8 cellular contexts compared by ENCODE assay signal in genomic region chr1:96723372-96723771, GRCh38. TPM values are rescaled to one million over a fixed set of nuclear protein-coding genes. Genes with fewer than 3 reads are reported as not detected.
DNase-seq lines count a peak whose midpoint lies in the region; ATAC-seq and TF ChIP-seq lines count a peak whose summit lies in the region.

No MANE protein-coding gene starts in this region.

- in situ Hi-C loops in IMR-90 (cut with MboI; ENCODE audit: low sequenced_read_pairs) = no loop called here

- no peak overlapping the region for H4K91ac ChIP-seq in IMR-90 (ENCODE audit: insufficient read depth, low read depth, low read length)

- no peak overlapping the region for H2BK20ac ChIP-seq in IMR-90 (ENCODE audit: low read depth, low read length)

- dilution Hi-C loops in IMR-90 (cut with HindIII; ENCODE audit: low sequenced_read_pairs, unreplicated experiment) = no loop called here

- no TSS peak for BruUV-seq in IMR-90 (replicated peaks; lab: Mats Ljungman, UMichigan)

- DNase-seq in AG04449 (ENCODE audit: low read depth, low spot score) (no peak), IMR-90 (no peak), cardiac fibroblast (ENCODE audit: low read depth in 2 of 2) (peak in 1 of 2 donors; percentile 26), C1 segment of cervical spinal cord (lab: John Stamatoyannopoulos, UW) (no peak), HPDE6-E6E7 (ENCODE audit: extremely low spot score) (no peak), H4 (ENCODE audit: low spot score) (no peak)

- peaks cover 14% of the 10 kb centered on the region; the same call in 1 of the 2 replicates for H4K20me1 ChIP-seq in IMR-90 (ENCODE audit: insufficient read depth, low read length)

- H3K14ac ChIP-seq in IMR-90 (replicated peaks; ENCODE audit: low read depth, low read length) = no peak overlapping the region

- H3K79me1 ChIP-seq in IMR-90 (ENCODE audit: low read depth in 1 of 2, low read length in 2 of 2) = peaks cover 4 to 22% of the 10 kb centered on the region in 2 experiments; a peak in 3 of 4 replicates

- H3K4ac ChIP-seq in IMR-90 (ENCODE audit: low read depth, low read length) = no peak overlapping the region

- H2BK5ac ChIP-seq in IMR-90 (ENCODE audit: low read depth, low read length, poor library complexity, severe bottlenecking) = no peak overlapping the region

- H3K9me3 ChIP-seq in IMR-90 (ENCODE audit: control insufficient read depth, insufficient read depth, low read length) (no peaks in the 10 kb centered on the region), muscle layer of duodenum (ENCODE audit: control insufficient read depth in 1 of 2, low read length in 2 of 2) (no peaks in the 10 kb centered on the region)

- TF ChIP-seq RAD21 in IMR-90 (IDR thresholded peaks at IDR 0.05; ENCODE audit: low read length) = no peak

- H2BK120ac ChIP-seq in IMR-90 (ENCODE audit: low read depth, low read length) = no peak overlapping the region

- H3K27me3 ChIP-seq in IMR-90 (ENCODE audit: control insufficient read depth, insufficient read depth, low read length) (no peaks in the 10 kb centered on the region), muscle layer of duodenum (ENCODE audit: low read depth, low read length) (no peaks in the 10 kb centered on the region)

- H2AFZ ChIP-seq in IMR-90 (replicated peaks; ENCODE audit: low read length, poor library complexity) = no peak overlapping the region

- no peak overlapping the region for H2AK9ac ChIP-seq in IMR-90 (replicated peaks; ENCODE audit: low read depth, low read length, poor library complexity)

- POLR2A ChIA-PET in AG04449 (lab: Yijun Ruan, JAX) = no interaction called here
- POLR2A ChIA-PET in IMR-90 (lab: Charles Lee; ENCODE audit: unreplicated experiment) = no interaction called here

- H2BK15ac ChIP-seq in IMR-90 (ENCODE audit: low read depth, low read length) = no peak overlapping the region

- TF ChIP-seq CTCF in AG04449 (IDR thresholded peaks at IDR 0.05; ENCODE audit: insufficient read depth, low read length, missing control alignments) = no peak
- no peak for TF ChIP-seq CTCF in IMR-90 (conservative IDR thresholded peaks at IDR 0.05; ENCODE audit: low read depth, low read length)
- no peak for TF ChIP-seq CTCF in cardiac fibroblast (IDR thresholded peaks at IDR 0.05; ENCODE audit: low read depth, low read length)

- no peak overlapping the region for H2AK5ac ChIP-seq in IMR-90 (ENCODE audit: low read depth, low read length)

- H3K9me1 ChIP-seq in IMR-90 (ENCODE audit: insufficient read depth, low read length) = no peaks in the 10 kb centered on the region

- no peak overlapping the region for H3K18ac ChIP-seq in IMR-90 (ENCODE audit: low read depth, low read length)

- H3K9ac ChIP-seq in IMR-90 (ENCODE audit: low read depth, low read length) = peak overlapping the region; percentile 46; the same call in 1 of the 2 replicates

- H3K23ac ChIP-seq in IMR-90 (ENCODE audit: low read depth, low read length) = no peak overlapping the region; the same call in 1 of the 2 replicates

- no peak for ATAC-seq in IMR-90 (ENCODE audit: low read depth)
- ATAC-seq in GM21786 (IDR thresholded peaks at IDR 0.05; ENCODE audit: unreplicated experiment) = no peak

- H4K5ac ChIP-seq in IMR-90 (ENCODE audit: low read depth, low read length) = no peak overlapping the region; the same call in 1 of the 2 replicates

- intact Hi-C loops in IMR-90 (cut with micrococcal nuclease) = loop anchor here (2.0 to 10.0 kb wide), 7 partner anchors 159 to 1329 kb away; no protein-coding TSS in a partner anchor

- no peak overlapping the region for H4K8ac ChIP-seq in IMR-90 (ENCODE audit: low read depth in 2 of 2, low read length in 2 of 2)

- H3K56ac ChIP-seq in IMR-90 (ENCODE audit: extremely low read depth, insufficient read depth, low read length) = no peak overlapping the region

- 20% methylated on average over 1 of the region's 4 CpGs; no CpG with 5 or more reads in 1 of the 2 experiments for WGBS in IMR-90 (ENCODE audit: extremely low coverage in 2 of 2, insufficient read length in 1 of 2), 2 experiments

- no peak for TF ChIP-seq POLR2A in IMR-90 (IDR thresholded peaks at IDR 0.05; ENCODE audit: low read depth, low read length)

- no peak overlapping the region for H3K27ac ChIP-seq in IMR-90 (ENCODE audit: insufficient read depth, low read length)
- peak overlapping the region; percentile 95 for H3K27ac ChIP-seq in muscle layer of duodenum (ENCODE audit: low read length)

- H3K36me3 ChIP-seq in IMR-90 (ENCODE audit: control insufficient read depth, insufficient read depth, low read length) = peaks cover 20% of the 10 kb centered on the region
- peaks cover 0 to 4% of the 10 kb centered on the region in 2 donors for H3K36me3 ChIP-seq in muscle layer of duodenum (ENCODE audit: control insufficient read depth in 1 of 2, insufficient read depth in 2 of 2, low read length in 2 of 2)

- H3K4me1 ChIP-seq in IMR-90 (ENCODE audit: control insufficient read depth, insufficient read depth, low read length) = no peaks in the 10 kb centered on the region; the same call in 1 of the 2 replicates
- H3K4me1 ChIP-seq in muscle layer of duodenum (ENCODE audit: control insufficient read depth in 1 of 2, insufficient read depth in 2 of 2, low read length in 2 of 2) = peaks cover 0 to 31% of the 10 kb centered on the region in 2 donors

- CTCF ChIA-PET in AG04449 (lab: Yijun Ruan, JAX) = no interaction called here
- CTCF ChIA-PET in IMR-90 (lab: Yijun Ruan, JAX) = no interaction called here

- H3K4me3 ChIP-seq in AG04449 (ENCODE audit: low read depth, low read length) (peak overlapping the region; percentile 95), IMR-90 (ENCODE audit: insufficient read depth, low read depth, low read length) (peak overlapping the region; percentile 96), cardiac fibroblast (replicated peaks in 1 of 2; ENCODE audit: low read depth in 2 of 2, low read length in 2 of 2) (peak overlapping the region; percentile 88 to 95), muscle layer of duodenum (ENCODE audit: low read depth in 1 of 2, low read length in 2 of 2) (peak overlapping the region; percentile 88 to 99)

- peak overlapping the region; percentile 95 for H3K4me2 ChIP-seq in IMR-90 (ENCODE audit: low read depth, low read length)

TF ChIP-seq in IMR-90, 13 proteins besides CTCF, POLR2A, EP300 and RAD21:
- TF ChIP-seq CEBPB (IDR thresholded peaks at IDR 0.05; ENCODE audit: low read depth, low read length) (no peak), RCOR1 (IDR thresholded peaks at IDR 0.05; ENCODE audit: insufficient replicate concordance, low read length) (no peak), FOS (IDR thresholded peaks at IDR 0.05; ENCODE audit: low read depth, low read length) (no peak), MAZ (IDR thresholded peaks at IDR 0.05; ENCODE audit: borderline replicate concordance, low read depth, low read length) (no peak), BHLHE40 (IDR thresholded peaks at IDR 0.05; ENCODE audit: low read depth, low read length) (no peak), USF2 (IDR thresholded peaks at IDR 0.05; ENCODE audit: low read depth, low read length) (no peak), RFX5 (IDR thresholded peaks at IDR 0.05; ENCODE audit: low read depth, low read length) (no peak), MAFK (IDR thresholded peaks at IDR 0.05; ENCODE audit: low read depth, low read length) (no peak), CHD1 (IDR thresholded peaks at IDR 0.05; ENCODE audit: low read depth, low read length) (no peak), MXI1 (IDR thresholded peaks at IDR 0.05; ENCODE audit: borderline replicate concordance, low read depth, low read length) (no peak), SMC3 (IDR thresholded peaks at IDR 0.05; ENCODE audit: low read depth, low read length) (no peak), ELK1 (IDR thresholded peaks at IDR 0.05; ENCODE audit: borderline replicate concordance, low read depth, low read length) (no peak), NFE2L2 (IDR thresholded peaks at IDR 0.05; ENCODE audit: low read depth, low read length) (no peak)
TF ChIP-seq in IMR-90: peak in this region for 0.

RNA-seq across cellular contexts. Expression of gene PTBP2, which starts 1.8 kb away (rescaled TPM):
- 37.8 and 38.6 TPM in 2 replicates for total RNA-seq in IMR-90 (2012; rRNA removed)
- 6.2 and 9.7 TPM in 2 replicates for polyA plus RNA-seq in IMR-90 (2012; rRNA removed)
- polyA plus RNA-seq in IMR-90 (2012; cell fraction: cytosol; rRNA removed) = 1.2 and 3.1 TPM in 2 replicates
- polyA plus RNA-seq in IMR-90 (2012; cell fraction: nucleus; rRNA removed; ENCODE audit: low replicate concordance) = 5.4 and 55.5 TPM in 2 replicates
- total RNA-seq in H4 (2014; rRNA removed; shearing (Covaris generic)) = 4.5 and 10.3 TPM in 2 replicates
